In the genomic region with DNA sequence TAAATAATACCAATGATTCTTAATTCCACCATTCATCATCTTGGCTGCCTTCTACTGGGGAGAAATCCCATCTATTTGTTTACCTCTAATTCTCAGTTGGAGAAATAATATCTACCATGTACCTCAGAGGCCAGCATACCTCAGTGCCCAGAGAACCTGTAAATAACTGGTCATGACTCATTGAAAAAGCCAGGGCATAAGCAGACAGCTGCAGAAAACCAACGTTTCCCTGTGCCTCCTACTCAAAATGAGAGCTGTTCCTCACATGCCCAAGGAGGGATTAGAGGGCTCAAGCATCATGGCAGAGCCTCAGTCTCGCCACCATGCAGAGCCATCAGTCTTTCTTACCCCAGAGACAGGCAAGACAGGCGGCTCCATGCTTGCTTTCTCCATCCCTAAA, we compare ENCODE assay signal across 15 cellular contexts. TPM values are rescaled to one million over a fixed set of nuclear protein-coding genes. Genes with fewer than 3 reads are reported as not detected.
"Had no signal": no experiment of that assay in that cellular context is flagged by ENCODE, and none has a peak within 500 bp of the region (broad histone marks: within the 10 kb centered on the region; RNA-seq: fewer than 3 reads in every experiment).

No MANE protein-coding gene starts in this region.

- H3K27ac ChIP-seq: spleen, tibial artery, vagina had no signal

- DNase-seq: activated CD4-positive, alpha-beta T cell treated with anti-CD3 and anti-CD28 coated beads, Interleukin-2, amount 10 ng/mL, durations not matched to agents 7 days and 5 days; activated CD4-positive, CD25-positive, alpha-beta regulatory T cell; activated CD8-positive, alpha-beta memory T cell treated with anti-CD3 and anti-CD28 coated beads for 24 hours; activated naive CD4-positive, alpha-beta T cell treated with anti-CD3 and anti-CD28 coated beads for 36 hours; erythroblast; glutamatergic neuron; immature natural killer cell; left colon; spleen; stimulated activated CD4-positive, alpha-beta T cell treated with anti-CD3 and anti-CD28 coated beads, Interleukin-1b, Interleukin-23, amount 100 ng/mL, for 48 hours; tibial artery had no signal

- H3K4me1 ChIP-seq: spleen, tibial artery, vagina had no signal

- ATAC-seq: activated T-helper 17 cell treated with anti-CD3 and anti-CD28 coated beads, Interleukin-2, amount 50 U/mL, for 72 hours; left colon; stimulated activated memory B cell treated with anti-CD40 and anti-IgM and Interleukin-4, amounts not matched to agents 10 μg/mL and 1 μg/mL and 100 μg/mL, for 72 hours had no signal

- H3K4me3 ChIP-seq: spleen, tibial artery, vagina had no signal

- H3K36me3 ChIP-seq: spleen, tibial artery, vagina had no signal

- H3K9me3 ChIP-seq: spleen, tibial artery, vagina had no signal

- H3K27me3 ChIP-seq: spleen, tibial artery, vagina had no signal

RNA-seq across cellular contexts. Expression of gene PON1, which starts 21.4 kb away (rescaled TPM):
- total RNA-seq: activated CD4-positive, alpha-beta T cell treated with anti-CD3 and anti-CD28 coated beads, Interleukin-2, amount 10 ng/mL, durations not matched to agents 7 days and 5 days; activated naive CD4-positive, alpha-beta T cell treated with anti-CD3 and anti-CD28 coated beads for 36 hours; activated T-helper 17 cell treated with anti-CD3 and anti-CD28 coated beads, Interleukin-2, amount 50 U/mL, for 72 hours; left colon; neural crest cell; spleen; vagina had no signal
